ENCODE assay signal across 14 cellular contexts in the genomic region with DNA sequence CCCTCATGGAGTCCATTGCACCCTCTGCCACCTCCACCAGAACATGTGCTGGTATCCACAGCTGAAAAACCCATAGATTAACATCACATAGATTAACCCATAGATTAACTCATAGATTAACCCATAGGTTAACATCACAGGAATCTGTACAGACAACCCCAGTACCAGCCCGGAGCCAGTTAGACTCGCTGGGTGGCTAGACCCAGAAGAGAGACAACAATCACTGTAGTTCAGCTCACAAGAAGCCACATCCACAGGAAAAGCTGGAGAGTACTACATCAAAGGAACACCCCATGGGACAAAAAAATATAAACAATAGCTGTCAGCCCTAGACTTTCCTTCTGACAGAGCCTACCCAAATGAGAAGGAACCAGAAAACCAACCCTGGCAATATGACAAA. TPM values are rescaled to one million over a fixed set of nuclear protein-coding genes. Genes with fewer than 3 reads are reported as not detected.
DNase-seq lines count a peak whose midpoint lies in the region; ATAC-seq and TF ChIP-seq lines count a peak whose summit lies in the region.
"Had no signal": no experiment of that assay in that cellular context is flagged by ENCODE, and none has a peak within 500 bp of the region (broad histone marks: within the 10 kb centered on the region; RNA-seq: fewer than 3 reads in every experiment).

No MANE protein-coding gene starts in this region.

- H3K4me1 Mint-ChIP-seq in activated naive CD8-positive, alpha-beta T cell (ENCODE audit: low read depth), result peaks cover 74% of the 10 kb centered on the region
- H3K4me1 Mint-ChIP-seq in memory B cell, result peaks cover 70% of the 10 kb centered on the region

- no peaks in the 10 kb centered on the region for H3K9me3 Mint-ChIP-seq in activated naive CD8-positive, alpha-beta T cell (ENCODE audit: low read depth)
- H3K9me3 Mint-ChIP-seq in memory B cell, result no peaks in the 10 kb centered on the region

- H3K4me3 Mint-ChIP-seq in activated naive CD8-positive, alpha-beta T cell, result peak overlapping the region; percentile 56
- H3K4me3 Mint-ChIP-seq in memory B cell, result peak overlapping the region; percentile 53

- no peaks in the 10 kb centered on the region for H3K27me3 Mint-ChIP-seq in activated naive CD8-positive, alpha-beta T cell
- no peaks in the 10 kb centered on the region for H3K27me3 Mint-ChIP-seq in memory B cell

- H3K9me3 ChIP-seq in vagina, result no peaks in the 10 kb centered on the region
- H3K9me3 ChIP-seq: neutrophil had no signal

- no peak overlapping the region for H3K4me3 ChIP-seq in vagina

- no peak for TF ChIP-seq CTCF in vagina (IDR thresholded peaks at IDR 0.05)

- H3K36me3 ChIP-seq in vagina, result no peaks in the 10 kb centered on the region
- H3K36me3 ChIP-seq: neutrophil had no signal

- no peak for TF ChIP-seq POLR2A in vagina (IDR thresholded peaks at IDR 0.05)

- H3K36me3 Mint-ChIP-seq in activated naive CD8-positive, alpha-beta T cell, result peaks cover 8% of the 10 kb centered on the region
- H3K36me3 Mint-ChIP-seq in memory B cell, result peaks cover 4% of the 10 kb centered on the region

- peak overlapping the region; percentile 18 for H3K27ac ChIP-seq in vagina
- H3K27ac ChIP-seq: C4-2B, neutrophil had no signal

- peaks cover 25% of the 10 kb centered on the region for H3K4me1 ChIP-seq in vagina

- DNase-seq in stimulated activated naive CD4-positive, alpha-beta T cell (lab: John Stamatoyannopoulos, UW), result peak in 4 of 6 experiments; percentile 19 to 60 (median 52)
- no peak for DNase-seq in stimulated activated naive CD4-positive, alpha-beta T cell treated with Interleukin-2 at 50 U/mL for 16 hours (lab: John Stamatoyannopoulos, UW)
- DNase-seq in memory B cell (ENCODE audit: low spot score in 2 of 2) (no peak), vagina (ENCODE audit: extremely low spot score in 2 of 2) (no peak), cortex of kidney (lab: John Stamatoyannopoulos, UW) (no peak), NCI-H526 (lab: John Stamatoyannopoulos, UW) (no peak)
- DNase-seq: activated gamma-delta T cell; NCI-H1105 treated with DMSO at 0.1 percent for 48 hours; stimulated activated CD4-positive, alpha-beta T cell treated with anti-CD3 and anti-CD28 coated beads, Interleukin-2, amount 100 ng/mL, for 24 hours; T-helper 9 cell had no signal

- no peaks in the 10 kb centered on the region for H3K27me3 ChIP-seq in vagina
- H3K27me3 ChIP-seq: neutrophil had no signal

- H3K27ac Mint-ChIP-seq in activated naive CD8-positive, alpha-beta T cell, result peak overlapping the region; percentile 96
- peak overlapping the region; percentile 97 for H3K27ac Mint-ChIP-seq in memory B cell

- ATAC-seq in memory B cell (ENCODE audit: low read depth), result no peak
- ATAC-seq in HG03280 (IDR thresholded peaks at IDR 0.05; ENCODE audit: unreplicated experiment), result no peak

- intact Hi-C loops in vagina (cut with DNase I), result no loop called here

RNA-seq across cellular contexts. Expression of gene SERPINB9, which starts 25.1 kb away (rescaled TPM):
- total RNA-seq in vagina, result 6.9 TPM

RNA-seq across cellular contexts. Expression of gene SERPINB1, which starts 36.3 kb away (rescaled TPM):
- 38.1 TPM for total RNA-seq in vagina

Comparison
In these comparisons a context has a peak if more than half of its experiments do, and no peak if none do; other contexts are left out.
1. DNase-seq: peak in stimulated activated naive CD4-positive, alpha-beta T cell (4 of 6); none in stimulated activated naive CD4-positive, alpha-beta T cell treated with Interleukin-2 at 50 U/mL for 16 hours (single experiment), memory B cell (0 of 2), vagina (0 of 2), cortex of kidney (single experiment) and NCI-H526 (0 of 2).